27 cellular contexts compared by ENCODE assay signal in genomic region chr3:171380084-171380483, GRCh38.
"Had no signal": no experiment of that assay in that cellular context is flagged by ENCODE, and none has a peak within 500 bp of the region (broad histone marks: within the 10 kb centered on the region; RNA-seq: fewer than 3 reads in every experiment).

No MANE protein-coding gene starts in this region.

- H3K9me3 Mint-ChIP-seq: activated CD4-positive, alpha-beta memory T cell treated with anti-CD3 and anti-CD28 coated beads for 36 hours; activated CD4-positive, alpha-beta T cell treated with anti-CD3 and anti-CD28 coated beads, Interleukin-2, amount 10 ng/mL, durations not matched to agents 7 days and 5 days; activated naive CD4-positive, alpha-beta T cell treated with anti-CD3 and anti-CD28 coated beads for 36 hours; activated T-helper 17 cell treated with anti-CD3 and anti-CD28 coated beads, Interleukin-2, amount 50 U/mL, for 72 hours; T-helper 1 cell treated with Interleukin-12 subunit alpha and Interleukin-12 subunit beta and Interleukin-4 antibody, amounts not matched to agents 30 μg/mL and 1 μg/mL, for 36 hours had no signal

- H3K27me3 Mint-ChIP-seq: activated CD4-positive, alpha-beta memory T cell treated with anti-CD3 and anti-CD28 coated beads for 36 hours; activated CD4-positive, alpha-beta T cell treated with anti-CD3 and anti-CD28 coated beads, Interleukin-2, amount 10 ng/mL, durations not matched to agents 7 days and 5 days; activated naive CD8-positive, alpha-beta T cell; activated T-helper 17 cell treated with anti-CD3 and anti-CD28 coated beads, Interleukin-2, amount 50 U/mL, for 72 hours had no signal

- H3K27ac Mint-ChIP-seq: activated CD4-positive, alpha-beta memory T cell treated with anti-CD3 and anti-CD28 coated beads for 36 hours; activated CD4-positive, alpha-beta T cell treated with anti-CD3 and anti-CD28 coated beads, Interleukin-2, amount 10 ng/mL, durations not matched to agents 7 days and 5 days; activated naive CD4-positive, alpha-beta T cell treated with anti-CD3 and anti-CD28 coated beads for 36 hours; activated naive CD8-positive, alpha-beta T cell; activated T-helper 17 cell treated with anti-CD3 and anti-CD28 coated beads, Interleukin-2, amount 50 U/mL, for 72 hours; T-helper 1 cell treated with Interleukin-12 subunit alpha and Interleukin-12 subunit beta and Interleukin-4 antibody, amounts not matched to agents 30 μg/mL and 1 μg/mL, for 36 hours had no signal

- ATAC-seq: activated T-helper 17 cell treated with anti-CD3 and anti-CD28 coated beads, Interleukin-2, amount 50 U/mL, for 72 hours; Panc1; Right ventricle myocardium inferior had no signal

- H3K27ac ChIP-seq: brain microvascular endothelial cell, cardiac muscle cell, SJCRH30 had no signal

- H3K27me3 ChIP-seq: brain microvascular endothelial cell, cardiac muscle cell, MG63, SJCRH30 had no signal

- H3K36me3 ChIP-seq: cardiac muscle cell, MG63, SJCRH30 had no signal

- DNase-seq: activated CD4-positive, alpha-beta memory T cell treated with anti-CD3 and anti-CD28 coated beads for 36 hours; activated CD4-positive, alpha-beta T cell treated with anti-CD3 and anti-CD28 coated beads, Interleukin-2, amount 10 ng/mL, durations not matched to agents 7 days and 5 days; activated CD4-positive, CD25-positive, alpha-beta regulatory T cell; activated gamma-delta T cell; activated naive CD4-positive, alpha-beta T cell treated with anti-CD3 and anti-CD28 coated beads for 36 hours; activated T-cell treated with anti-CD3 and anti-CD28 coated beads for 4 hours; activated T-cell treated with anti-CD3 and anti-CD28 coated beads, Interleukin-2, amount 50 U/mL, for 48 hours; brain microvascular endothelial cell; MG63; MV-4-11; NCI-H1105; NCI-H1436; NCI-H1694 treated with DMSO at 0.1 percent for 48 hours; NCI-H2029 treated with DMSO at 0.1 percent for 48 hours; NCI-H510A treated with DMSO at 0.1 percent for 48 hours; NCI-H69; NK-92 treated with Interleukin-12 subunit alpha and Interleukin-12 subunit beta, amount 100 ng/mL, for 24 hours; OCI-M1; RPMI8226; T-helper 9 cell had no signal

- H3K4me3 Mint-ChIP-seq: activated CD4-positive, alpha-beta memory T cell treated with anti-CD3 and anti-CD28 coated beads for 36 hours; activated CD4-positive, alpha-beta T cell treated with anti-CD3 and anti-CD28 coated beads, Interleukin-2, amount 10 ng/mL, durations not matched to agents 7 days and 5 days; activated naive CD4-positive, alpha-beta T cell treated with anti-CD3 and anti-CD28 coated beads for 36 hours; activated naive CD8-positive, alpha-beta T cell; activated T-helper 17 cell treated with anti-CD3 and anti-CD28 coated beads, Interleukin-2, amount 50 U/mL, for 72 hours; T-helper 1 cell treated with Interleukin-12 subunit alpha and Interleukin-12 subunit beta and Interleukin-4 antibody, amounts not matched to agents 30 μg/mL and 1 μg/mL, for 36 hours had no signal

- H3K4me3 ChIP-seq: cardiac muscle cell, MG63, SJCRH30 had no signal

- H3K9me3 ChIP-seq: MG63, SJCRH30 had no signal

- H3K36me3 Mint-ChIP-seq: activated CD4-positive, alpha-beta memory T cell treated with anti-CD3 and anti-CD28 coated beads for 36 hours; activated naive CD8-positive, alpha-beta T cell had no signal
